Comparison of ENCODE assay signal across 7 cellular contexts in the genomic region with DNA sequence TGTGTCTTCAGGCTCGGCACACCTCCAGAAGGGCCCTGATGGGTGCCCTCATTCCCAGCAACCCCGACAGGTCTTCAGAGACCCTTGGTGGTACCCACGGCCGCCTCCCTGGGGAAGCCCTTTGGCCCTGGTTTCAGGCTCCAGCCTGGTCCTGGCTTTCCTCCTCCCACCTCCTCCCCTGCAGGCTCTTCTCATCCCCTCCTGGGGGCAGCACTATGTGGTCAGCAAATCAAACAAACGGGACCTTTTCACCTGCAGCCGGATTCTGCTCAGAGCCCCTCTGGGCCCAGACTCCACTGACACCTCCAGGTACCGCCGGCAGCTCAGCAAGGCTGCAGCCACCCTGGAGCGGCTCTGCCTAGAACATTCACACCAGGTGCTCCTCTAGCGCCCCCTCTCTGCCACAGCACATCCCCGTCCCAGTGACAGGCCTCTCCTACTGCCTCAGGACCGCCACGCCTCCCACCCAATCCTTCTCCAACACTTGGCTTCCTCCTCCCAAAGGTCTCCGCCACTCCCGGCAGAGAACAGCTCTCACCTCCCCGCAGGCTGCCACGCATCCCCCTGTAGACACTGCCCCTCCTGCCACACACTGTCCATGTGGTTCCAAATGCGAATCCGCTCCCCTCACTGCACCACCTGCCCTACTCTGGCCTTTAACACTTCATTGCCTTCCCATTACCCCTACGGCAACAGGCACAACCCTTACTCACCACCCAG. TPM values are rescaled to one million over a fixed set of nuclear protein-coding genes. Genes with fewer than 3 reads are reported as not detected.
DNase-seq lines count a peak whose midpoint lies in the region; ATAC-seq and TF ChIP-seq lines count a peak whose summit lies in the region.

No MANE protein-coding gene starts in this region.

- H3K27ac ChIP-seq in substantia nigra (ENCODE audit: low read depth, low read length, poor library complexity, severe bottlenecking) = peak overlapping the region; percentile 59

- intact Hi-C loops in activated naive CD4-positive, alpha-beta T cell treated with anti-CD3 and anti-CD28 coated beads for 36 hours (cut with micrococcal nuclease) = loop anchor here (5.0 kb wide), 1 partner anchor 117 kb away; no protein-coding TSS in a partner anchor

- H3K9me3 ChIP-seq in MG63 = no peaks in the 10 kb centered on the region

- H3K36me3 ChIP-seq in GM06990 (ENCODE audit: control insufficient read depth, insufficient read depth, low read length) (peaks cover 45% of the 10 kb centered on the region), MG63 (peaks cover 32% of the 10 kb centered on the region)

- peaks cover 2% of the 10 kb centered on the region for H3K4me1 Mint-ChIP-seq in activated naive CD4-positive, alpha-beta T cell treated with anti-CD3 and anti-CD28 coated beads for 36 hours (ENCODE audit: low read depth)

- H3K27me3 ChIP-seq in GM06990 (replicated peaks; ENCODE audit: control insufficient read depth, insufficient read depth, low read length) (no peaks in the 10 kb centered on the region), MG63 (no peaks in the 10 kb centered on the region)

- ATAC-seq in GM21529 (IDR thresholded peaks at IDR 0.05; ENCODE audit: unreplicated experiment) = no peak
- no peak for ATAC-seq in HG03354 (IDR thresholded peaks at IDR 0.05; ENCODE audit: poor library complexity, severe bottlenecking, unreplicated experiment)

- H3K27me3 Mint-ChIP-seq in activated naive CD4-positive, alpha-beta T cell treated with anti-CD3 and anti-CD28 coated beads for 36 hours (ENCODE audit: low read depth) = no peaks in the 10 kb centered on the region

- peaks cover 16% of the 10 kb centered on the region for H3K36me3 Mint-ChIP-seq in activated naive CD4-positive, alpha-beta T cell treated with anti-CD3 and anti-CD28 coated beads for 36 hours (ENCODE audit: low read depth)

- H3K4me3 ChIP-seq in GM06990 (replicated peaks; ENCODE audit: low read depth, low read length) (no peak overlapping the region), MG63 (no peak overlapping the region)

- TF ChIP-seq CTCF in GM06990 (IDR thresholded peaks at IDR 0.05; ENCODE audit: insufficient read depth, low read length, poor library complexity, severe bottlenecking) = peak; percentile 68

- CTCF ChIA-PET in activated naive CD4-positive, alpha-beta T cell treated with anti-CD3 and anti-CD28 coated beads for 36 hours (lab: Charles Lee) = interaction anchor here (0.6 to 5.0 kb wide), 6 partner anchors 10 to 116 kb away, joined by 3 to 32 read pairs (median 8); a partner anchor contains a TSS

- no peak overlapping the region for H3K27ac Mint-ChIP-seq in activated naive CD4-positive, alpha-beta T cell treated with anti-CD3 and anti-CD28 coated beads for 36 hours

- DNase-seq in GM06990 (ENCODE audit: extremely low read depth, insufficient read length) (no peak), MG63 (peak; percentile 50), iPS-NIHi11 (ENCODE audit: low spot score) (peak; percentile 94), substantia nigra (lab: John Stamatoyannopoulos, UW) (peak in 14 of 49 donors; percentile 11 to 33 (median 23))
- DNase-seq in activated naive CD4-positive, alpha-beta T cell treated with anti-CD3 and anti-CD28 coated beads for 36 hours = peak; percentile 44

- H3K4me3 Mint-ChIP-seq in activated naive CD4-positive, alpha-beta T cell treated with anti-CD3 and anti-CD28 coated beads for 36 hours = no peak overlapping the region

- H3K9me3 Mint-ChIP-seq in activated naive CD4-positive, alpha-beta T cell treated with anti-CD3 and anti-CD28 coated beads for 36 hours = no peaks in the 10 kb centered on the region

RNA-seq across cellular contexts. Expression of a gene that starts 12.0 kb away (rescaled TPM):
- total RNA-seq in MG63 (2014; rRNA removed; shearing (Covaris generic); ENCODE audit: low replicate concordance) = 7.5 and 9.2 TPM in 2 replicates
- 10 to 100 TPM; 39.7 to 43.3 TPM for total RNA-seq in activated naive CD4-positive, alpha-beta T cell treated with anti-CD3 and anti-CD28 coated beads for 36 hours

RNA-seq across cellular contexts. Expression of a gene that starts 21.3 kb away (rescaled TPM):
- total RNA-seq in MG63 (2014; rRNA removed; shearing (Covaris generic); ENCODE audit: low replicate concordance) = 125 and 127 TPM in 2 replicates
- total RNA-seq in activated naive CD4-positive, alpha-beta T cell treated with anti-CD3 and anti-CD28 coated beads for 36 hours = 10 to 100 TPM; 86.7 to 88.0 TPM

RNA-seq across cellular contexts. Expression of a gene that starts 32.8 kb away (rescaled TPM):
- 55.7 and 68.7 TPM in 2 replicates for total RNA-seq in MG63 (2014; rRNA removed; shearing (Covaris generic); ENCODE audit: low replicate concordance)
- not detected for total RNA-seq in activated naive CD4-positive, alpha-beta T cell treated with anti-CD3 and anti-CD28 coated beads for 36 hours

RNA-seq across cellular contexts. Expression of a gene that starts 53.3 kb away (rescaled TPM):
- total RNA-seq in MG63 (2014; rRNA removed; shearing (Covaris generic); ENCODE audit: low replicate concordance) = 84.1 and 105 TPM in 2 replicates
- total RNA-seq in activated naive CD4-positive, alpha-beta T cell treated with anti-CD3 and anti-CD28 coated beads for 36 hours = 10 to 100 TPM; 67.8 to 71.3 TPM

Comparison
In these comparisons a context has a peak if more than half of its experiments do, and no peak if none do; other contexts are left out.
1. RNA of a gene that starts 32.8 kb away (total RNA-seq): 55.7 to 68.7 TPM in MG63; not detected in activated naive CD4-positive, alpha-beta T cell treated with anti-CD3 and anti-CD28 coated beads for 36 hours; every median in the first group is over 10 times any median in the second.